Comparison of ENCODE assay signal across 20 cellular contexts in genomic region chr20:32898721-32899120, GRCh38. TPM values are rescaled to one million over a fixed set of nuclear protein-coding genes. Genes with fewer than 3 reads are reported as not detected.
A peak's percentile ranks its signal among the peaks of the same experiment; 100 is the strongest.
DNase-seq lines count a peak whose midpoint lies in the region; ATAC-seq and TF ChIP-seq lines count a peak whose summit lies in the region.
"Had no signal": no experiment of that assay in that cellular context is flagged by ENCODE, and none has a peak within 500 bp of the region (broad histone marks: within the 10 kb centered on the region; RNA-seq: fewer than 3 reads in every experiment).

No MANE protein-coding gene starts in this region.

- no peaks in the 10 kb centered on the region for H3K36me3 ChIP-seq in BE2C
- H3K36me3 ChIP-seq: thoracic aorta had no signal

- WGBS in lower leg skin, 2 donors: 22 to 33% methylated on average over 5 of the region's 5 CpGs

- H3K36me3 Mint-ChIP-seq in activated CD4-positive, alpha-beta T cell treated with anti-CD3 and anti-CD28 coated beads for 36 hours (ENCODE audit: low read depth): no peaks in the 10 kb centered on the region
- H3K36me3 Mint-ChIP-seq: natural killer cell treated with Interleukin-12 subunit alpha and Interleukin-12 subunit beta and Interleukin-15 and Interleukin-18, amount 100 ng/mL, for 72 hours had no signal

- H3K4me3 Mint-ChIP-seq in activated CD4-positive, alpha-beta T cell treated with anti-CD3 and anti-CD28 coated beads for 36 hours: no peak overlapping the region
- H3K4me3 Mint-ChIP-seq: central memory CD8-positive, alpha-beta T cell; natural killer cell treated with Interleukin-12 subunit alpha and Interleukin-12 subunit beta and Interleukin-15 and Interleukin-18, amount 100 ng/mL, for 72 hours; T-helper 2 cell treated with Interferon-gamma antibody and Interleukin-4, amounts not matched to agents 5 μg/mL and 100 μg/mL, for 36 hours had no signal

- intact Hi-C loops in activated CD4-positive, alpha-beta T cell treated with anti-CD3 and anti-CD28 coated beads for 36 hours (cut with DNase I, micrococcal nuclease): loop anchor here in 1 of 2 experiments (10.0 kb wide), 1 partner anchor 224 kb away; the partner anchor contains the start of gene C20orf203
- intact Hi-C loops in lower leg skin (cut with DNase I; ENCODE audit: low total_unique reads): no loop called here

- no peaks in the 10 kb centered on the region for H3K9me3 Mint-ChIP-seq in activated CD4-positive, alpha-beta T cell treated with anti-CD3 and anti-CD28 coated beads for 36 hours (ENCODE audit: low read depth)
- H3K9me3 Mint-ChIP-seq: central memory CD8-positive, alpha-beta T cell; natural killer cell treated with Interleukin-12 subunit alpha and Interleukin-12 subunit beta and Interleukin-15 and Interleukin-18, amount 100 ng/mL, for 72 hours; T-helper 2 cell treated with Interferon-gamma antibody and Interleukin-4, amounts not matched to agents 5 μg/mL and 100 μg/mL, for 36 hours had no signal

- POLR2A ChIA-PET in activated CD4-positive, alpha-beta T cell treated with anti-CD3 and anti-CD28 coated beads for 36 hours (lab: Charles Lee): no interaction called here

- no peaks in the 10 kb centered on the region for H3K4me1 ChIP-seq in BE2C

- TF ChIP-seq POLR2A in lower leg skin (IDR thresholded peaks at IDR 0.05) (no peak), GM18505 (IDR thresholded peaks at IDR 0.05; ENCODE audit: borderline replicate concordance, extremely low read depth, insufficient read depth, insufficient read length) (no peak)

- no peaks in the 10 kb centered on the region for H3K9me3 ChIP-seq in BE2C
- H3K9me3 ChIP-seq: thoracic aorta had no signal

- H3K27ac Mint-ChIP-seq in activated CD4-positive, alpha-beta T cell treated with anti-CD3 and anti-CD28 coated beads for 36 hours: no peak overlapping the region
- H3K27ac Mint-ChIP-seq: natural killer cell treated with Interleukin-12 subunit alpha and Interleukin-12 subunit beta and Interleukin-15 and Interleukin-18, amount 100 ng/mL, for 72 hours; T-helper 2 cell treated with Interferon-gamma antibody and Interleukin-4, amounts not matched to agents 5 μg/mL and 100 μg/mL, for 36 hours had no signal

- DNase-seq in activated CD4-positive, alpha-beta T cell treated with anti-CD3 and anti-CD28 coated beads for 36 hours: no peak
- DNase-seq in activated CD4-positive, alpha-beta T cell treated with anti-CD3 and anti-CD28 coated beads for 1 hour: no peak
- DNase-seq in LHCN-M2 (ENCODE audit: low read depth): peak; percentile 8
- DNase-seq in epidermal melanocyte (ENCODE audit: insufficient read length, low spot score): peak; percentile 93
- DNase-seq in renal cortical epithelial cell (ENCODE audit: low read depth): peak; percentile 8
- DNase-seq in BE2C: no peak
- no peak for DNase-seq in lower leg skin (ENCODE audit: low spot score in 2 of 2)
- DNase-seq: activated CD4-positive, alpha-beta T cell treated with anti-CD3 and anti-CD28 coated beads for 4 hours; activated T-cell treated with anti-CD3 and anti-CD28 coated beads for 4 hours; GF-D8; NCI-H1436 treated with DMSO at 0.1 percent for 48 hours; NCI-H226; SIG-M5; stimulated activated CD4-positive, alpha-beta T cell treated with anti-CD3 and anti-CD28 coated beads, Interleukin-1b, Interleukin-23, amount 100 ng/mL, for 48 hours had no signal

- no peaks in the 10 kb centered on the region for H3K27me3 Mint-ChIP-seq in activated CD4-positive, alpha-beta T cell treated with anti-CD3 and anti-CD28 coated beads for 36 hours
- H3K27me3 Mint-ChIP-seq: central memory CD8-positive, alpha-beta T cell; natural killer cell treated with Interleukin-12 subunit alpha and Interleukin-12 subunit beta and Interleukin-15 and Interleukin-18, amount 100 ng/mL, for 72 hours had no signal

- TF ChIP-seq CTCF in BE2C (IDR thresholded peaks at IDR 0.05; ENCODE audit: low read depth, low read length) (no peak), lower leg skin (IDR thresholded peaks at IDR 0.05) (no peak)

- ATAC-seq in activated CD4-positive, alpha-beta T cell treated with anti-CD3 and anti-CD28 coated beads for 36 hours: peak; percentile 74
- no peak for ATAC-seq in GM18505 (IDR thresholded peaks at IDR 0.05; ENCODE audit: unreplicated experiment)

- CTCF ChIA-PET in activated CD4-positive, alpha-beta T cell treated with anti-CD3 and anti-CD28 coated beads for 36 hours (lab: Charles Lee): no interaction called here

- peaks cover 10% of the 10 kb centered on the region for H3K4me1 Mint-ChIP-seq in activated CD4-positive, alpha-beta T cell treated with anti-CD3 and anti-CD28 coated beads for 36 hours

- H3K4me3 ChIP-seq in BE2C (ENCODE audit: low read depth, low read length): no peak overlapping the region
- no peak overlapping the region for H3K4me3 ChIP-seq in lower leg skin (ENCODE audit: low read depth, poor library complexity, severe bottlenecking)
- H3K4me3 ChIP-seq: lung, thoracic aorta had no signal

- H3K27me3 ChIP-seq in BE2C: no peaks in the 10 kb centered on the region

RNA-seq across cellular contexts. Expression of gene EFCAB8, which starts 40.0 kb away (rescaled TPM):
- under 1 TPM; 0.37 to 0.40 TPM for total RNA-seq in activated CD4-positive, alpha-beta T cell treated with anti-CD3 and anti-CD28 coated beads for 36 hours
- total RNA-seq in LHCN-M2 (2014; rRNA removed): 0.17 TPM in 1 of 2 replicates, not detected in the other
- polyA plus RNA-seq in LHCN-M2 (2012): not detected
- 0.05 TPM in 1 of 2 replicates, not detected in the other for total RNA-seq in renal cortical epithelial cell
- polyA plus RNA-seq in BE2C (2012; ENCODE audit: insufficient read depth, insufficient read length, low read depth): not detected
- not detected for total RNA-seq in lower leg skin

Comparison
In these comparisons a context has a peak if more than half of its experiments do, and no peak if none do; other contexts are left out.
1. DNase-seq: peak in LHCN-M2 (single experiment), epidermal melanocyte (single experiment) and renal cortical epithelial cell (single experiment); none in activated CD4-positive, alpha-beta T cell treated with anti-CD3 and anti-CD28 coated beads for 36 hours (single experiment), activated CD4-positive, alpha-beta T cell treated with anti-CD3 and anti-CD28 coated beads for 1 hour (single experiment), BE2C (single experiment) and lower leg skin (0 of 2).